Comparison of ENCODE assay signal across 8 cellular contexts in the genomic region with DNA sequence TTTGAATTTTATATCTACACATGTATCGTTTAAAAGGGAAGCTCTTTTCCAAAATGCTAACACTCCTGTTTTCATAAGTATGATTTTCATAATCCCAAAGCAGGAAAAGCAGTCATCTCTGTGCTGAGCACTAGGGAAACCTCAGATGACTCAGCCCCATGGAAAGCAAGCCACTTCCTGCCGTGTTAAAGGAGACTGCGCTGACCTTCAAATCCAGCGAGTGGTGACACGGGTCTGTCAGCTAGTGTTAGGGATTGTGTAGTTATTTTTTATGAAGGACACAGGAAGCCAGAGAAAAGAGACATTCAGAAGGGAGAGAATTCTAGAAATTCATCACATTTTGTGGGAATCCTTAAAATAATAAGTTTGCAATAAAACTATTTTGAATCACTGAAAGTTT. TPM values are rescaled to one million over a fixed set of nuclear protein-coding genes. Genes with fewer than 3 reads are reported as not detected.
DNase-seq lines count a peak whose midpoint lies in the region; ATAC-seq and TF ChIP-seq lines count a peak whose summit lies in the region.

No MANE protein-coding gene starts in this region.

- H3K27me3 ChIP-seq in PC-3 (ENCODE audit: low read length) (no peaks in the 10 kb centered on the region), colonic mucosa (no peaks in the 10 kb centered on the region), muscle layer of duodenum (ENCODE audit: low read depth, low read length) (no peaks in the 10 kb centered on the region)

- H3K4me2 ChIP-seq in PC-3 (ENCODE audit: low read length) = peak overlapping the region; percentile 61

- peaks cover 64% of the 10 kb centered on the region for H3K4me1 ChIP-seq in PC-3 (ENCODE audit: insufficient read depth, low read length)
- H3K4me1 ChIP-seq in colonic mucosa = no peaks in the 10 kb centered on the region
- peaks cover 0 to 6% of the 10 kb centered on the region in 2 donors for H3K4me1 ChIP-seq in muscle layer of duodenum (ENCODE audit: control insufficient read depth in 1 of 2, insufficient read depth in 2 of 2, low read length in 2 of 2)

- H3K36me3 ChIP-seq in PC-3 (ENCODE audit: low read depth, low read length) (no peaks in the 10 kb centered on the region), colonic mucosa (no peaks in the 10 kb centered on the region), muscle layer of duodenum (ENCODE audit: control insufficient read depth in 1 of 2, insufficient read depth in 2 of 2, low read length in 2 of 2) (no peaks in the 10 kb centered on the region)

- no peak overlapping the region for H2AFZ ChIP-seq in PC-3 (ENCODE audit: low read length)

- H3K9me2 ChIP-seq in PC-3 (replicated peaks; ENCODE audit: low read length) = no peaks in the 10 kb centered on the region

- TF ChIP-seq CTCF in GM12865 (IDR thresholded peaks at IDR 0.05; ENCODE audit: insufficient read depth, low read depth, low read length, missing control alignments) (no peak), PC-3 (conservative IDR thresholded peaks at IDR 0.05; ENCODE audit: low read depth, low read length) (no peak), colonic mucosa (IDR thresholded peaks at IDR 0.05) (no peak)

- BruUV-seq in PC-3 (replicated peaks; lab: Mats Ljungman, UMichigan) = no TSS peak

- CTCF ChIA-PET in PC-3 (lab: Charles Lee) = interaction anchor here (0.9 kb wide), 1 partner anchor 58 kb away, joined by 3 read pairs; no protein-coding TSS in a partner anchor

- peaks cover 10% of the 10 kb centered on the region for H3F3A ChIP-seq in PC-3 (ENCODE audit: low read length, unreplicated experiment)

- no peaks in the 10 kb centered on the region for H3K79me2 ChIP-seq in PC-3 (ENCODE audit: low read length)

- H3K9me3 ChIP-seq in PC-3 (ENCODE audit: low read length) (no peaks in the 10 kb centered on the region), colonic mucosa (no peaks in the 10 kb centered on the region), muscle layer of duodenum (ENCODE audit: control insufficient read depth in 1 of 2, low read length in 2 of 2) (no peaks in the 10 kb centered on the region)

- H3K9ac ChIP-seq in PC-3 (ENCODE audit: low read length) (peak overlapping the region; percentile 54), colonic mucosa (ENCODE audit: low read depth in 2 of 2, low read length in 2 of 2) (peak overlapping the region in 1 of 2 donors; percentile 7)

- ATAC-seq in PC-3 (peak; percentile 84), HG02798 (IDR thresholded peaks at IDR 0.05; ENCODE audit: poor library complexity, unreplicated experiment) (no peak), GM21390 (IDR thresholded peaks at IDR 0.05; ENCODE audit: unreplicated experiment) (no peak)

- H3K27ac ChIP-seq in PC-3 (ENCODE audit: low read length) = peak overlapping the region; percentile 93
- H3K27ac ChIP-seq in colonic mucosa = peak overlapping the region; percentile 51
- H3K27ac ChIP-seq in muscle layer of duodenum (ENCODE audit: low read length) = peak overlapping the region; percentile 70

- H3K4me3 ChIP-seq in GM12865 (ENCODE audit: low read depth, low read length) (no peak overlapping the region), PC-3 (ENCODE audit: low read length) (no peak overlapping the region; the same call in 1 of the 2 replicates), colonic mucosa (no peak overlapping the region), muscle layer of duodenum (ENCODE audit: low read depth in 1 of 2, low read length in 2 of 2) (no peak overlapping the region)

- POLR2A ChIA-PET in PC-3 (lab: Charles Lee; ENCODE audit: unreplicated experiment) = no interaction called here

- peak; percentile 57 for DNase-seq in GM12865 (ENCODE audit: low read depth)
- peak; percentile 88 for DNase-seq in PC-3
- DNase-seq in colonic mucosa = no peak
- DNase-seq in GM19240 (ENCODE audit: insufficient read length, low spot score) = no peak
- DNase-seq in NCI-H82 (lab: John Stamatoyannopoulos, UW) = no peak

- no peaks in the 10 kb centered on the region for H4K20me1 ChIP-seq in PC-3 (ENCODE audit: low read length)

- intact Hi-C loops in PC-3 (cut with micrococcal nuclease) = no loop called here
- intact Hi-C loops in colonic mucosa (cut with DNase I) = no loop called here

RNA-seq across cellular contexts. Expression of gene CD93, which starts 57.0 kb away (rescaled TPM):
- total RNA-seq in PC-3 (2014; rRNA removed) (not detected in 2 replicates), colonic mucosa (10 to 100 TPM in 1 of 2 donors, 1 to 10 TPM in 1; 5.3 to 20.3 TPM)

Comparison
In these comparisons a context has a peak if more than half of its experiments do, and no peak if none do; other contexts are left out.
1. DNase-seq: peak in GM12865 (single experiment) and PC-3 (single experiment); none in colonic mucosa (single experiment), GM19240 (single experiment) and NCI-H82 (single experiment).
2. Peak in every context shown above with its lines, with median percentiles within 50 percentile points of each other: H3K27ac ChIP-seq.